ENCODE assay signal across 10 cellular contexts in genomic region chr9:105690742-105691141, GRCh38. TPM values are rescaled to one million over a fixed set of nuclear protein-coding genes. Genes with fewer than 3 reads are reported as not detected.
A peak's percentile ranks its signal among the peaks of the same experiment; 100 is the strongest.
DNase-seq lines count a peak whose midpoint lies in the region; ATAC-seq, FAIRE-seq and TF ChIP-seq lines count a peak whose summit lies in the region.
"Had no signal": no experiment of that assay in that cellular context is flagged by ENCODE, and none has a peak within 500 bp of the region (broad histone marks: within the 10 kb centered on the region; RNA-seq: fewer than 3 reads in every experiment).

No MANE protein-coding gene starts in this region.

- no peak overlapping the region for H3K4me3 Mint-ChIP-seq in astrocyte (ENCODE audit: unreplicated experiment)

- peak; percentile 9 for DNase-seq in HCEC 1CT
- DNase-seq in astrocyte (ENCODE audit: low read depth) = no peak
- DNase-seq in HepG2 (ENCODE audit: low spot score) = no peak
- no peak for DNase-seq in NCI-H2081 (lab: John Stamatoyannopoulos, UW)
- DNase-seq in retina = no peak
- no peak for DNase-seq in left lobe of liver (ENCODE audit: low spot score)
- DNase-seq: NCI-H446 treated with DMSO at 0.1 percent for 48 hours had no signal

- H3K36me3 ChIP-seq in astrocyte (ENCODE audit: insufficient read depth, low read length) (no peaks in the 10 kb centered on the region), HepG2 (replicated peaks in 1 of 2; ENCODE audit: control insufficient read depth in 1 of 2, insufficient read depth in 2 of 2, low read length in 2 of 2) (no peaks in the 10 kb centered on the region)
- H3K36me3 ChIP-seq: prostate gland had no signal

- no peak for ATAC-seq in HepG2
- no peak for ATAC-seq in HG03097 (IDR thresholded peaks at IDR 0.05; ENCODE audit: low FRiP score, unreplicated experiment)
- no peak for ATAC-seq in left lobe of liver

- H3K4me3 ChIP-seq in astrocyte (ENCODE audit: insufficient read depth, low read depth, low read length) (no peak overlapping the region), HepG2 (replicated peaks in 1 of 3; ENCODE audit: insufficient read depth in 1 of 3, low read depth in 2 of 3, low read length in 3 of 3) (no peak overlapping the region)
- H3K4me3 ChIP-seq: prostate gland had no signal

- in situ Hi-C loops in HepG2 (cut with HindIII; ENCODE audit: extremely low pct_ligation_motif_present, low pct_unique_long_range_greater_than_20kb) = no loop called here

- H2AFZ ChIP-seq in astrocyte (ENCODE audit: low read depth, low read length) (no peak overlapping the region), HepG2 (ENCODE audit: low read length) (no peak overlapping the region)

- TF ChIP-seq CTCF in C4-2B (conservative IDR thresholded peaks at IDR 0.05) (peak; percentile 70), astrocyte (IDR thresholded peaks at IDR 0.05; ENCODE audit: insufficient read depth, low read depth, low read length) (peak; percentile 37), HepG2 (CRISPR knock-in tag; IDR thresholded peaks at IDR 0.05) (peak; percentile 20; the same call in 1 of the 2 replicates)

- intact Hi-C loops in HepG2 (cut with micrococcal nuclease; ENCODE audit: unreplicated experiment) = loop anchor here (10.0 kb wide), 1 partner anchor 246 kb away; the partner anchor contains the start of gene FSD1L

- H3K27ac ChIP-seq in C4-2B (no peak overlapping the region), astrocyte (ENCODE audit: low read depth, low read length) (no peak overlapping the region), HepG2 (ENCODE audit: extremely low read length, insufficient read depth, low read length) (no peak overlapping the region)
- H3K27ac ChIP-seq: prostate gland had no signal

- TF ChIP-seq POLR2A in HepG2 (IDR thresholded peaks at IDR 0.05; ENCODE audit: insufficient read depth in 1 of 2, low read depth in 2 of 2, low read length in 2 of 2) = no peak

- no peaks in the 10 kb centered on the region for H3K9me3 ChIP-seq in astrocyte (ENCODE audit: insufficient read depth, low read depth, low read length)
- H3K9me3 ChIP-seq in HepG2 (ENCODE audit: low read length) = no peaks in the 10 kb centered on the region
- H3K9me3 ChIP-seq: prostate gland had no signal

- H3K79me2 ChIP-seq in astrocyte (ENCODE audit: insufficient read depth, low read length) = no peaks in the 10 kb centered on the region
- peaks cover 7% of the 10 kb centered on the region for H3K79me2 ChIP-seq in HepG2 (ENCODE audit: insufficient read depth, low read length)

- no peak overlapping the region for H3K9ac ChIP-seq in astrocyte (ENCODE audit: low read length)
- H3K9ac ChIP-seq in HepG2 (ENCODE audit: insufficient read depth, low read depth, low read length) = no peak overlapping the region

- H3K27me3 Mint-ChIP-seq in astrocyte (ENCODE audit: low read depth, unreplicated experiment) = peaks cover 16% of the 10 kb centered on the region

- FAIRE-seq in astrocyte (lab: Jason Lieb, UNC) (no peak), HepG2 (lab: Jason Lieb, UNC) (peak; percentile 48)

- BruUV-seq in HepG2 (replicated peaks; lab: Mats Ljungman, UMichigan) = no TSS peak

- H3K36me3 Mint-ChIP-seq in astrocyte (ENCODE audit: low read depth, unreplicated experiment) = no peaks in the 10 kb centered on the region

- TF ChIP-seq RAD21 in HepG2 (CRISPR knock-in tag; IDR thresholded peaks at IDR 0.05) = no peak

- CTCF ChIA-PET in HepG2 (lab: Yijun Ruan, JAX; ENCODE audit: low intra/inter-chr PET ratio, low total read pairs) = interaction anchor here (1.2 kb wide), 1 partner anchor 82 kb away, joined by 3 read pairs; no protein-coding TSS in a partner anchor

- H4K20me1 ChIP-seq in astrocyte (ENCODE audit: insufficient read depth, low read length) (no peaks in the 10 kb centered on the region), HepG2 (ENCODE audit: insufficient read depth, low read length) (no peaks in the 10 kb centered on the region)

- peaks cover 2% of the 10 kb centered on the region for H3K9me3 Mint-ChIP-seq in astrocyte (ENCODE audit: unreplicated experiment)

- TF ChIP-seq EP300 in HepG2 (IDR thresholded peaks at IDR 0.05; ENCODE audit: low read depth in 2 of 2, low read length in 2 of 2) (no peak), HepG2 (CRISPR knock-in tag; IDR thresholded peaks at IDR 0.05; ENCODE audit: borderline replicate concordance) (no peak)

- no peak overlapping the region for H3K27ac Mint-ChIP-seq in astrocyte (ENCODE audit: unreplicated experiment)

- H3K4me1 ChIP-seq in astrocyte (ENCODE audit: insufficient read depth, low read length) (peaks cover 10% of the 10 kb centered on the region), HepG2 (ENCODE audit: insufficient read depth, low read length) (peaks cover 14% of the 10 kb centered on the region)
- H3K4me1 ChIP-seq: prostate gland had no signal

- peaks cover 7% of the 10 kb centered on the region for H3K4me1 Mint-ChIP-seq in astrocyte (ENCODE audit: low read depth, unreplicated experiment)

- POLR2A ChIA-PET in HepG2 (lab: Yijun Ruan, JAX) = no interaction called here

- 1% methylated on average over 2 of the region's 2 CpGs for WGBS in HepG2 (ENCODE audit: low lambda C conversion rate)

- no peak overlapping the region for H3K4me2 ChIP-seq in astrocyte (ENCODE audit: low read length)
- H3K4me2 ChIP-seq in HepG2 (ENCODE audit: low read depth, low read length) = no peak overlapping the region

- H3K27me3 ChIP-seq in astrocyte (ENCODE audit: insufficient read depth, low read length) (peaks cover 21% of the 10 kb centered on the region), HepG2 (ENCODE audit: control insufficient read depth in 1 of 2, insufficient read depth in 2 of 2, low read length in 2 of 2) (no peaks in the 10 kb centered on the region; a peak in 1 of 5 replicates)

TF ChIP-seq in HepG2, 621 proteins besides CTCF, POLR2A, EP300 and RAD21:
- TF ChIP-seq SMC3 (IDR thresholded peaks at IDR 0.05; ENCODE audit: low read length) = peak; percentile 24; the same call in 1 of the 2 replicates
- TF ChIP-seq ZNF777 (CRISPR knock-in tag; IDR thresholded peaks at IDR 0.05) = no peak
- no peak for TF ChIP-seq ZNF761 (CRISPR knock-in tag; conservative IDR thresholded peaks at IDR 0.05)
- no peak for TF ChIP-seq LCORL (IDR thresholded peaks at IDR 0.05)
- no peak for TF ChIP-seq LCORL (CRISPR knock-in tag; IDR thresholded peaks at IDR 0.05)
- TF ChIP-seq ZBTB8A (CRISPR knock-in tag; IDR thresholded peaks at IDR 0.05; ENCODE audit: borderline replicate concordance, low read depth) = no peak
- no peak for TF ChIP-seq ZNF775 (CRISPR knock-in tag; IDR thresholded peaks at IDR 0.05; ENCODE audit: borderline replicate concordance)

RNA-seq across cellular contexts. Expression of gene TMEM38B, which starts 3.6 kb away (rescaled TPM):
- total RNA-seq in astrocyte (9.3 and 11.4 TPM in 2 replicates), HepG2 (2016; rRNA removed; fragmentation: Illumina TruSeq; extraction: Trizol) (26.0 and 32.4 TPM in 2 replicates), left lobe of liver (12.9 TPM)
- total RNA-seq in HepG2 (2016; cell fraction: cytosol; rRNA removed; fragmentation: Illumina TruSeq; extraction: Trizol; ENCODE audit: low read depth) = 13.2 and 15.1 TPM in 2 replicates
- 21.7 and 29.4 TPM in 2 replicates for total RNA-seq in HepG2 (2016; cell fraction: insoluble cytoplasmic fraction; rRNA removed; fragmentation: Illumina TruSeq; extraction: Trizol)
- total RNA-seq in HepG2 (2016; cell fraction: membrane; rRNA removed; fragmentation: Illumina TruSeq; extraction: Trizol) = 16.9 and 17.8 TPM in 2 replicates
- total RNA-seq in HepG2 (2016; cell fraction: nucleus; rRNA removed; fragmentation: Illumina TruSeq; extraction: Trizol) = 23.7 and 24.3 TPM in 2 replicates
- polyA plus RNA-seq in HepG2 (2011; rRNA removed) = 12.4 and 13.4 TPM in 2 replicates
- polyA plus RNA-seq in HepG2 (2011; cell fraction: cytosol; rRNA removed) = 9.6 and 15.4 TPM in 2 replicates
- polyA plus RNA-seq in HepG2 (2011; cell fraction: nucleus; rRNA removed) = 3.9 and 6.1 TPM in 2 replicates
- polyA plus RNA-seq in HepG2 (2012) = 14.8 and 19.3 TPM in 2 replicates
- 3.8 and 5.9 TPM in 2 replicates for polyA plus RNA-seq in HepG2 (2016; cell fraction: cytosol; fragmentation: Illumina TruSeq; extraction: Trizol; ENCODE audit: low read depth)
- polyA plus RNA-seq in HepG2 (2016; cell fraction: insoluble cytoplasmic fraction; fragmentation: Illumina TruSeq; extraction: Trizol; ENCODE audit: low read depth) = 15.6 and 16.4 TPM in 2 replicates
- 8.4 and 9.8 TPM in 2 replicates for polyA plus RNA-seq in HepG2 (2016; cell fraction: membrane; fragmentation: Illumina TruSeq; extraction: Trizol; ENCODE audit: low read depth)
- polyA plus RNA-seq in HepG2 (2016; cell fraction: nucleus; fragmentation: Illumina TruSeq; extraction: Trizol; ENCODE audit: insufficient read depth, low read depth) = 26.7 and 29.8 TPM in 2 replicates
- polyA minus RNA-seq in HepG2 (2011; rRNA and poly(A)+ RNA removed; ENCODE audit: low replicate concordance) = 13.5 and 22.6 TPM in 2 replicates
- polyA minus RNA-seq in HepG2 (2011; cell fraction: cytosol; rRNA and poly(A)+ RNA removed) = 14.0 and 21.4 TPM in 2 replicates
- 11.3 and 15.5 TPM in 2 replicates for polyA minus RNA-seq in HepG2 (2011; cell fraction: nucleus; rRNA and poly(A)+ RNA removed)

RNA-seq across cellular contexts. Expression of gene TAL2, which starts 28.5 kb away (rescaled TPM):
- total RNA-seq in astrocyte = not detected in 2 replicates
- total RNA-seq in HepG2 (2016; rRNA removed; fragmentation: Illumina TruSeq; extraction: Trizol) = not detected in 2 replicates
- total RNA-seq in HepG2 (2016; cell fraction: cytosol; rRNA removed; fragmentation: Illumina TruSeq; extraction: Trizol; ENCODE audit: low read depth) = not detected in 2 replicates
- total RNA-seq in HepG2 (2016; cell fraction: insoluble cytoplasmic fraction; rRNA removed; fragmentation: Illumina TruSeq; extraction: Trizol) = not detected in 2 replicates
- total RNA-seq in HepG2 (2016; cell fraction: membrane; rRNA removed; fragmentation: Illumina TruSeq; extraction: Trizol) = not detected in 2 replicates
- total RNA-seq in HepG2 (2016; cell fraction: nucleus; rRNA removed; fragmentation: Illumina TruSeq; extraction: Trizol) = not detected in 2 replicates
- polyA plus RNA-seq in HepG2 (2011; rRNA removed) = 0.22 TPM in 1 of 2 replicates, not detected in the other
- not detected in 2 replicates for polyA plus RNA-seq in HepG2 (2011; cell fraction: cytosol; rRNA removed)
- 0.26 TPM in 1 of 2 replicates, not detected in the other for polyA plus RNA-seq in HepG2 (2011; cell fraction: nucleus; rRNA removed)
- not detected in 2 replicates for polyA plus RNA-seq in HepG2 (2012)
- not detected in 2 replicates for polyA plus RNA-seq in HepG2 (2016; cell fraction: cytosol; fragmentation: Illumina TruSeq; extraction: Trizol; ENCODE audit: low read depth)
- polyA plus RNA-seq in HepG2 (2016; cell fraction: insoluble cytoplasmic fraction; fragmentation: Illumina TruSeq; extraction: Trizol; ENCODE audit: low read depth) = not detected in 2 replicates
- polyA plus RNA-seq in HepG2 (2016; cell fraction: membrane; fragmentation: Illumina TruSeq; extraction: Trizol; ENCODE audit: low read depth) = not detected in 2 replicates
- not detected in 2 replicates for polyA plus RNA-seq in HepG2 (2016; cell fraction: nucleus; fragmentation: Illumina TruSeq; extraction: Trizol; ENCODE audit: insufficient read depth, low read depth)
- not detected in 2 replicates for polyA minus RNA-seq in HepG2 (2011; rRNA and poly(A)+ RNA removed; ENCODE audit: low replicate concordance)
- not detected in 2 replicates for polyA minus RNA-seq in HepG2 (2011; cell fraction: cytosol; rRNA and poly(A)+ RNA removed)
- polyA minus RNA-seq in HepG2 (2011; cell fraction: nucleus; rRNA and poly(A)+ RNA removed) = not detected in 2 replicates
- not detected for total RNA-seq in left lobe of liver
- total RNA-seq: prostate gland had no signal

Comparison
In these comparisons a context has a peak if more than half of its experiments do, and no peak if none do; other contexts are left out.
1. CTCF ChIP-seq: peak in every context shown above with its lines; median percentile 70 in C4-2B; 37 in astrocyte; 20 in HepG2.